In the genomic region with DNA sequence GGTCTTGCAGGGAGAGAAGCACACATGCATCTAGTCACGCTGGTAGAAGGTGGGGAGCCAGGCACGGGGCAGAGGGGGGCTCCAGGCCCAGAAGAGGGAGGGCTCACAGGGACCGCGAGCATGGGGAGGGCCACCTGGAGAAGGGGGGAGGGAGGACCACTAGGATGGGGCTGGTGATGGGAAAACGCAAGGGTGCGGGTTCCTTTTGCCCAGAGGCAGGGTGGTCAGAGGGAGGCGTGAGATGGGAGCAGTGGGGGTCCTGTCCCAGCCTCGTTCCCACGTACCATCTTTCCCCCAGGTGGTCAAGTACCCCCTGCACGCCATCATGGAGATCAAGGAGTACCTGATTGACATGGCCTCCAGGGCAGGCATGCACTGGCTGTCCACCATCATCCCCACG, we compare ENCODE assay signal across 34 cellular contexts.
"Had no signal": no experiment of that assay in that cellular context is flagged by ENCODE, and none has a peak within 500 bp of the region (broad histone marks: within the 10 kb centered on the region; RNA-seq: fewer than 3 reads in every experiment).

No MANE protein-coding gene starts in this region.

- H3K9me3 ChIP-seq: MG63 had no signal

- H3K27ac ChIP-seq: KMS-11 had no signal

- DNase-seq: Karpas-422, Kasumi-1, KG1, MG63, MM.1S, MV-4-11, NCI-H1048, NCI-H1092, NCI-H1092 treated with DMSO at 0.1 percent for 48 hours, NCI-H1105, NCI-H1105 treated with DMSO at 0.1 percent for 48 hours, NCI-H1417, NCI-H1417 treated with DMSO at 0.1 percent for 48 hours, NCI-H1436, NCI-H1436 treated with DMSO at 0.1 percent for 48 hours, NCI-H146, NCI-H1694, NCI-H1694 treated with DMSO at 0.1 percent for 48 hours, NCI-H187, NCI-H187 treated with DMSO at 0.1 percent for 48 hours, NCI-H1930, NCI-H2029, NCI-H2029 treated with DMSO at 0.1 percent for 48 hours, NCI-H2081, NCI-H2081 treated with DMSO at 0.1 percent for 48 hours, NCI-H2107, NCI-H2171, NCI-H2171 treated with DMSO at 0.1 percent for 48 hours, NCI-H2227 treated with DMSO at 0.1 percent for 48 hours, NCI-H226, NCI-H345, NCI-H446, NCI-H446 treated with DMSO at 0.1 percent for 48 hours had no signal

- H3K36me3 ChIP-seq: MG63 had no signal

- H3K27me3 ChIP-seq: MG63 had no signal

- H3K9ac ChIP-seq: KMS-11 had no signal

- H3K4me3 ChIP-seq: MG63 had no signal

- H3K4me2 ChIP-seq: KMS-11 had no signal
